9 cellular contexts compared by ENCODE assay signal in genomic region chr4:140343303-140343702, GRCh38. TPM values are rescaled to one million over a fixed set of nuclear protein-coding genes. Genes with fewer than 3 reads are reported as not detected.
A peak's percentile ranks its signal among the peaks of the same experiment; 100 is the strongest.
DNase-seq lines count a peak whose midpoint lies in the region; ATAC-seq and TF ChIP-seq lines count a peak whose summit lies in the region.
"Had no signal": no experiment of that assay in that cellular context is flagged by ENCODE, and none has a peak within 500 bp of the region (broad histone marks: within the 10 kb centered on the region; RNA-seq: fewer than 3 reads in every experiment).

No MANE protein-coding gene starts in this region.

- H3K4me3 ChIP-seq in GM08714 (ENCODE audit: low read length) (peak overlapping the region; percentile 25; the same call in 1 of the 2 replicates), OCI-LY3 (ENCODE audit: low read length) (peak overlapping the region; percentile 54), lower lobe of right lung (no peak overlapping the region)

- H3K36me3 ChIP-seq in OCI-LY3 (replicated peaks; ENCODE audit: low read depth, low read length) (no peaks in the 10 kb centered on the region), lower lobe of right lung (no peaks in the 10 kb centered on the region)

- peaks cover 27% of the 10 kb centered on the region for H3K27me3 ChIP-seq in OCI-LY3 (ENCODE audit: low read depth, low read length)
- H3K27me3 ChIP-seq in lower lobe of right lung (ENCODE audit: low read depth) = no peaks in the 10 kb centered on the region

- intact Hi-C loops in lower lobe of right lung (cut with DNase I) = no loop called here

- no peaks in the 10 kb centered on the region for H4K20me1 ChIP-seq in OCI-LY3 (ENCODE audit: insufficient read depth, low read length)

- H3K4me2 ChIP-seq in OCI-LY3 (ENCODE audit: low read length) = peak overlapping the region; percentile 64

- peaks cover 6% of the 10 kb centered on the region for H3K4me1 ChIP-seq in OCI-LY3 (ENCODE audit: low read length)
- H3K4me1 ChIP-seq in lower lobe of right lung = peaks cover 7% of the 10 kb centered on the region

- ATAC-seq in GM21825 (IDR thresholded peaks at IDR 0.05; ENCODE audit: unreplicated experiment) = peak; percentile 96
- peak; percentile 94 to 96 for ATAC-seq in lower lobe of right lung
- no peak for ATAC-seq in GM18502 (IDR thresholded peaks at IDR 0.05; ENCODE audit: poor library complexity, unreplicated experiment)

- no peak overlapping the region for H3K9ac ChIP-seq in OCI-LY3 (ENCODE audit: low read length)

- no peaks in the 10 kb centered on the region for H3K79me2 ChIP-seq in OCI-LY3 (ENCODE audit: low read length)

- DNase-seq in lower lobe of right lung (peak; percentile 77), hepatic stellate cell (ENCODE audit: low spot score) (no peak), islet precursor cell (no peak), NCI-H1092 treated with DMSO at 0.1 percent for 48 hours (lab: John Stamatoyannopoulos, UW) (no peak)
- DNase-seq: midbrain had no signal

- peak overlapping the region; percentile 80 for H2AFZ ChIP-seq in OCI-LY3 (ENCODE audit: low read depth, low read length)

- H3K9me3 ChIP-seq in OCI-LY3 (ENCODE audit: insufficient read depth, low read length) (no peaks in the 10 kb centered on the region), lower lobe of right lung (no peaks in the 10 kb centered on the region)

- TF ChIP-seq CTCF in OCI-LY3 (IDR thresholded peaks at IDR 0.05; ENCODE audit: low read depth, low read length) (no peak), lower lobe of right lung (IDR thresholded peaks at IDR 0.05) (no peak)

- H3K27ac ChIP-seq in OCI-LY3 (ENCODE audit: low read length) (no peak overlapping the region), lower lobe of right lung (no peak overlapping the region)

RNA-seq across cellular contexts. Expression of gene SCOC, which starts 30.1 kb away (rescaled TPM):
- 38.4 TPM for total RNA-seq in lower lobe of right lung
